Comparison of ENCODE assay signal across 13 cellular contexts in the genomic region with DNA sequence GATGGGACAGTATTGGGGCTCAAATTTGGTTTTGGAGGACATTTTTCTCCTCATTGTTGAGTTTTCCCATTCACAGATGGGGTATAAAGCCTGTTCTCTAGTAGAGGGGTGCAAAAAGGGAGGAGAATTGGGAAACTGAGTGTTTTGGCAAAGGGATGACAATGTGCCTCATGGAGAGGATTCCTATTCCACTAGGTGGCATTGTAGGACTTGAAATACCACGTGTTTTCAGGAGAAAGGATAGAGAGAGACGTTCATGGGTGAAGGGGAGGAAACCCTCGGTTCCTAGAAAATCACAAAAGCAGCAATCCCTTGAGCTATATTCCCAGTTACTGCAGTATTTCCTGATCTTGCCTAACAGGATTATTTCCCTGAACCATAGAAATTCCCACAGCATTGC.
DNase-seq lines count a peak whose midpoint lies in the region; ATAC-seq and TF ChIP-seq lines count a peak whose summit lies in the region.
"Had no signal": no experiment of that assay in that cellular context is flagged by ENCODE, and none has a peak within 500 bp of the region (broad histone marks: within the 10 kb centered on the region; RNA-seq: fewer than 3 reads in every experiment).

No MANE protein-coding gene starts in this region.

- ATAC-seq in Panc1 (no peak), lower lobe of right lung (no peak)
- ATAC-seq: stimulated activated naive CD8-positive, alpha-beta T cell treated with anti-CD3 and anti-CD28 coated beads, Interleukin-15, Interleukin-2, amounts not matched to agents 100 U/mL and 50 U/mL, for 24 hours had no signal

- H3K27me3 ChIP-seq in BE2C (no peaks in the 10 kb centered on the region), Panc1 (ENCODE audit: control insufficient read depth, insufficient read depth, low read length) (no peaks in the 10 kb centered on the region), lower lobe of right lung (ENCODE audit: low read depth) (no peaks in the 10 kb centered on the region)

- no peak overlapping the region for H3K4me3 ChIP-seq in BE2C (ENCODE audit: low read depth, low read length)
- no peak overlapping the region for H3K4me3 ChIP-seq in Panc1 (ENCODE audit: low read depth in 2 of 2, low read length in 2 of 2)
- H3K4me3 ChIP-seq in lower lobe of right lung, result no peak overlapping the region

- intact Hi-C loops in Panc1 (cut with micrococcal nuclease; ENCODE audit: unreplicated experiment) (loop anchor here (10.0 kb wide), 1 partner anchor 140 kb away; no protein-coding TSS in a partner anchor), lower lobe of right lung (cut with DNase I) (no loop called here)

- BruUV-seq in Panc1 (replicated peaks; lab: Mats Ljungman, UMichigan), result no TSS peak

- in situ Hi-C loops in Panc1 (cut with HindIII; ENCODE audit: low pct_unique_long_range_greater_than_20kb, low sequenced_read_pairs), result no loop called here

- H3K4me1 ChIP-seq in BE2C, result no peaks in the 10 kb centered on the region
- no peaks in the 10 kb centered on the region for H3K4me1 ChIP-seq in Panc1 (ENCODE audit: control insufficient read depth, insufficient read depth, low read length)
- H3K4me1 ChIP-seq in lower lobe of right lung, result no peaks in the 10 kb centered on the region

- DNase-seq in BE2C (no peak), HT1080 (ENCODE audit: low read depth) (peak; percentile 27), Panc1 (ENCODE audit: low read depth, low spot score) (no peak), fibroblast of peridontal ligament (ENCODE audit: extremely low read depth) (peak; percentile 2), islet precursor cell (no peak), lower lobe of right lung (no peak), GF-D8 (lab: John Stamatoyannopoulos, UW) (no peak)
- DNase-seq in stimulated activated CD4-positive, alpha-beta T cell treated with anti-CD3 and anti-CD28 coated beads, Interleukin-4, amount 100 ng/mL, for 1 hour, result no peak
- DNase-seq: amniotic stem cell; CD4-positive, alpha-beta T cell; effector memory CD4-positive, alpha-beta T cell; nephron progenitor cell had no signal

- CTCF ChIA-PET in Panc1 (lab: Charles Lee), result no interaction called here

- TF ChIP-seq CTCF in BE2C (IDR thresholded peaks at IDR 0.05; ENCODE audit: low read depth, low read length) (peak; percentile 61), Panc1 (IDR thresholded peaks at IDR 0.05) (peak; percentile 57), lower lobe of right lung (IDR thresholded peaks at IDR 0.05) (no peak)

- POLR2A ChIA-PET in Panc1 (lab: Charles Lee), result no interaction called here

- H3K36me3 ChIP-seq in BE2C (no peaks in the 10 kb centered on the region), Panc1 (ENCODE audit: control insufficient read depth, insufficient read depth, low read length) (no peaks in the 10 kb centered on the region), lower lobe of right lung (no peaks in the 10 kb centered on the region)

- H3K9me3 ChIP-seq in BE2C (peaks cover 10% of the 10 kb centered on the region), Panc1 (ENCODE audit: control insufficient read depth, insufficient read depth, low read depth, low read length) (no peaks in the 10 kb centered on the region), lower lobe of right lung (peaks cover 40% of the 10 kb centered on the region)

- H3K27ac ChIP-seq in Panc1 (ENCODE audit: low read length) (no peak overlapping the region), lower lobe of right lung (no peak overlapping the region)

Comparison
In these comparisons a context has a peak if more than half of its experiments do, and no peak if none do; other contexts are left out.
1. DNase-seq: peak in HT1080 (single experiment) and fibroblast of peridontal ligament (single experiment); none in BE2C (single experiment), Panc1 (single experiment), islet precursor cell (single experiment), lower lobe of right lung (single experiment), stimulated activated CD4-positive, alpha-beta T cell treated with anti-CD3 and anti-CD28 coated beads, Interleukin-4, amount 100 ng/mL, for 1 hour (single experiment) and GF-D8 (single experiment).